Comparison of ENCODE assay signal across 13 cellular contexts in the genomic region with DNA sequence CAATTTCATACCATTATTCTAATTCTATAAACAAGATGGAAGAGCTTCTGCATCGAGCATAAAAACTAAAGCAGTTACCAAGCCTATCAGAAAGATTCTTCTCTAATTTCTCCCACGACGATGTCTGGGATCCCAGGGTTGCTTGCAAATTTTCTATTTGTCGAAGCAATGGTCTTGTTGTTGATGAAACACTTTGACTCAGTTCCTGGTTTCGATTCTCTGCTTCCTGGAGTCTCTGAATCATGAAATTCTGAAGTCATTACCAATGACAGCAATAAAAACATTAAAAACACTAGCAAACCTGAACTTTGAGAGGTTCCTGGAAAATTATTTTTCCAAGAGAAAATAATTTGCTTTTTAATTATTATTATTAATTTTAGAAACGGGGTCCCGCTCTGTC. TPM values are rescaled to one million over a fixed set of nuclear protein-coding genes. Genes with fewer than 3 reads are reported as not detected.
DNase-seq lines count a peak whose midpoint lies in the region; ATAC-seq, FAIRE-seq and TF ChIP-seq lines count a peak whose summit lies in the region.
"Had no signal": no experiment of that assay in that cellular context is flagged by ENCODE, and none has a peak within 500 bp of the region (broad histone marks: within the 10 kb centered on the region; RNA-seq: fewer than 3 reads in every experiment).

No MANE protein-coding gene starts in this region.

- CTCF ChIA-PET in endothelial cell of umbilical vein (lab: Charles Lee), result no interaction called here

- peak; percentile 55 for FAIRE-seq in endothelial cell of umbilical vein (lab: Jason Lieb, UNC)

- no peaks in the 10 kb centered on the region for H4K20me1 ChIP-seq in endothelial cell of umbilical vein (replicated peaks; ENCODE audit: control insufficient read depth, extremely low read depth, insufficient read depth, low read length)

- H2AFZ ChIP-seq in endothelial cell of umbilical vein (ENCODE audit: low read depth, low read length), result no peak overlapping the region

- H3K4me3 ChIP-seq in RWPE2 (ENCODE audit: severe bottlenecking) (no peak overlapping the region), endothelial cell of umbilical vein (replicated peaks in 1 of 3; ENCODE audit: insufficient read depth in 1 of 3, low read depth in 1 of 3, low read length in 3 of 3) (peak overlapping the region in 1 of 3 experiments; percentile 33), skeletal muscle satellite cell (ENCODE audit: low read length) (no peak overlapping the region)
- H3K4me3 ChIP-seq: adrenal gland, SJCRH30, tibial artery had no signal

- peak overlapping the region; percentile 82 for H3K27ac Mint-ChIP-seq in activated T-cell treated with anti-CD3 and anti-CD28 coated beads, Interleukin-2, amount 50 U/mL, for 24 hours
- no peak overlapping the region for H3K27ac Mint-ChIP-seq in effector memory CD8-positive, alpha-beta T cell
- no peak overlapping the region for H3K27ac Mint-ChIP-seq in mesothelial cell of epicardium

- peaks cover 83% of the 10 kb centered on the region for H3K36me3 Mint-ChIP-seq in activated T-cell treated with anti-CD3 and anti-CD28 coated beads, Interleukin-2, amount 50 U/mL, for 24 hours (ENCODE audit: low read depth)
- peaks cover 85% of the 10 kb centered on the region for H3K36me3 Mint-ChIP-seq in effector memory CD8-positive, alpha-beta T cell (ENCODE audit: insufficient read depth)
- peaks cover 47% of the 10 kb centered on the region for H3K36me3 Mint-ChIP-seq in mesothelial cell of epicardium

- no peak overlapping the region for H3K4me3 Mint-ChIP-seq in activated T-cell treated with anti-CD3 and anti-CD28 coated beads, Interleukin-2, amount 50 U/mL, for 24 hours
- H3K4me3 Mint-ChIP-seq in effector memory CD8-positive, alpha-beta T cell, result no peak overlapping the region
- H3K4me3 Mint-ChIP-seq in mesothelial cell of epicardium, result no peak overlapping the region

- peaks cover 7% of the 10 kb centered on the region for H3K79me2 ChIP-seq in endothelial cell of umbilical vein (ENCODE audit: control insufficient read depth, insufficient read depth, low read length)

- intact Hi-C loops in endothelial cell of umbilical vein (cut with micrococcal nuclease), result loop anchor here (1.0 to 2.0 kb wide), 3 partner anchors 19 to 49 kb away; partner anchors contain the start of genes EOGT and TMF1

- peaks cover 23% of the 10 kb centered on the region for H3K4me1 Mint-ChIP-seq in activated T-cell treated with anti-CD3 and anti-CD28 coated beads, Interleukin-2, amount 50 U/mL, for 24 hours (ENCODE audit: low read depth)
- peaks cover 0 to 10% of the 10 kb centered on the region in 2 donors for H3K4me1 Mint-ChIP-seq in effector memory CD8-positive, alpha-beta T cell (ENCODE audit: low read depth in 2 of 2)
- no peaks in the 10 kb centered on the region for H3K4me1 Mint-ChIP-seq in mesothelial cell of epicardium

- H3K27me3 ChIP-seq in RWPE2 (ENCODE audit: insufficient read depth, poor library complexity, severe bottlenecking) (no peaks in the 10 kb centered on the region), endothelial cell of umbilical vein (ENCODE audit: control insufficient read depth in 2 of 2, insufficient read depth in 2 of 2, low read length in 2 of 2) (no peaks in the 10 kb centered on the region), skeletal muscle satellite cell (ENCODE audit: control insufficient read depth, insufficient read depth, low read length) (no peaks in the 10 kb centered on the region)
- H3K27me3 ChIP-seq: adrenal gland, SJCRH30, tibial artery had no signal

- TF ChIP-seq CTCF in RWPE2 (IDR thresholded peaks at IDR 0.05; ENCODE audit: poor library complexity, severe bottlenecking) (no peak), endothelial cell of umbilical vein (IDR thresholded peaks at IDR 0.05; ENCODE audit: extremely low read depth in 1 of 2, insufficient read depth in 1 of 2, low read depth in 1 of 2, low read length in 2 of 2) (no peak), mesothelial cell of epicardium (IDR thresholded peaks at IDR 0.05; ENCODE audit: unreplicated experiment) (no peak)

- H3K9ac ChIP-seq in endothelial cell of umbilical vein (replicated peaks; ENCODE audit: extremely low read depth, insufficient read depth, low read length) (peak overlapping the region; percentile 71), skeletal muscle satellite cell (ENCODE audit: low read depth, low read length) (peak overlapping the region; percentile 10)

- H3K27ac ChIP-seq in RWPE2 (ENCODE audit: poor library complexity, severe bottlenecking), result peak overlapping the region; percentile 89
- peak overlapping the region; percentile 96 for H3K27ac ChIP-seq in endothelial cell of umbilical vein (ENCODE audit: insufficient read depth, low read depth, low read length)
- H3K27ac ChIP-seq: adrenal gland, SJCRH30, tibial artery had no signal

- H3K27me3 Mint-ChIP-seq in activated T-cell treated with anti-CD3 and anti-CD28 coated beads, Interleukin-2, amount 50 U/mL, for 24 hours, result no peaks in the 10 kb centered on the region
- no peaks in the 10 kb centered on the region for H3K27me3 Mint-ChIP-seq in effector memory CD8-positive, alpha-beta T cell
- no peaks in the 10 kb centered on the region for H3K27me3 Mint-ChIP-seq in mesothelial cell of epicardium (ENCODE audit: low read depth)

- H3K9me3 ChIP-seq in RWPE2 (ENCODE audit: severe bottlenecking) (no peaks in the 10 kb centered on the region), endothelial cell of umbilical vein (replicated peaks; ENCODE audit: control insufficient read depth, insufficient read depth, low read length) (no peaks in the 10 kb centered on the region), skeletal muscle satellite cell (replicated peaks; ENCODE audit: low read length) (no peaks in the 10 kb centered on the region)
- H3K9me3 ChIP-seq: adrenal gland, SJCRH30, tibial artery had no signal

- H3K4me2 ChIP-seq in endothelial cell of umbilical vein (ENCODE audit: insufficient read depth, low read length) (peak overlapping the region; percentile 84), skeletal muscle satellite cell (ENCODE audit: low read length) (peak overlapping the region; percentile 48)

- peaks cover 33% of the 10 kb centered on the region for H3K4me1 ChIP-seq in RWPE2 (ENCODE audit: insufficient read depth, poor library complexity, severe bottlenecking)
- H3K4me1 ChIP-seq in endothelial cell of umbilical vein (ENCODE audit: control insufficient read depth, extremely low read depth, insufficient read depth, low read length), result peaks cover 25% of the 10 kb centered on the region
- peaks cover 34% of the 10 kb centered on the region for H3K4me1 ChIP-seq in skeletal muscle satellite cell (ENCODE audit: control insufficient read depth, insufficient read depth, low read length)
- H3K4me1 ChIP-seq: adrenal gland, SJCRH30, tibial artery had no signal

- no TSS peak for BruUV-seq in endothelial cell of umbilical vein (replicated peaks; lab: Mats Ljungman, UMichigan)

- H3K9me1 ChIP-seq in endothelial cell of umbilical vein (replicated peaks; ENCODE audit: control insufficient read depth, extremely low read depth, insufficient read depth, low read length), result no peaks in the 10 kb centered on the region

- peaks cover 89% of the 10 kb centered on the region for H3K36me3 ChIP-seq in RWPE2 (ENCODE audit: low read depth)
- H3K36me3 ChIP-seq in endothelial cell of umbilical vein (ENCODE audit: control insufficient read depth in 2 of 2, extremely low read depth in 1 of 2, insufficient read depth in 2 of 2, low read length in 2 of 2), result peaks cover 7 to 33% of the 10 kb centered on the region in 2 experiments
- H3K36me3 ChIP-seq in skeletal muscle satellite cell (ENCODE audit: insufficient read depth, low read length), result peaks cover 56% of the 10 kb centered on the region

- H3K9me3 Mint-ChIP-seq in activated T-cell treated with anti-CD3 and anti-CD28 coated beads, Interleukin-2, amount 50 U/mL, for 24 hours, result no peaks in the 10 kb centered on the region
- no peaks in the 10 kb centered on the region for H3K9me3 Mint-ChIP-seq in effector memory CD8-positive, alpha-beta T cell
- no peaks in the 10 kb centered on the region for H3K9me3 Mint-ChIP-seq in mesothelial cell of epicardium

- POLR2A ChIA-PET in endothelial cell of umbilical vein (lab: Charles Lee), result interaction anchor here (1.5 to 3.2 kb wide), 2 partner anchors 20 to 25 kb away, joined by 5 to 8 read pairs; partner anchors contain the start of gene EOGT

- ATAC-seq in RWPE2 (ENCODE audit: low read depth) (peak; percentile 76), HG03432 (IDR thresholded peaks at IDR 0.05; ENCODE audit: unreplicated experiment) (no peak)
- no peak for ATAC-seq in effector memory CD8-positive, alpha-beta T cell (replicated peaks)
- ATAC-seq: right cardiac atrium had no signal

- no peak for DNase-seq in activated T-cell treated with anti-CD3 and anti-CD28 coated beads, Interleukin-2, amount 50 U/mL, for 24 hours
- DNase-seq in activated T-cell treated with anti-CD3 and anti-CD28 coated beads, Interleukin-2, amount 50 U/mL, for 48 hours, result no peak
- DNase-seq in RWPE2 (ENCODE audit: low spot score) (no peak), endothelial cell of umbilical vein (ENCODE audit: low read depth, low spot score) (peak; percentile 94), mesothelial cell of epicardium (ENCODE audit: low spot score in 2 of 2, unreplicated experiment in 2 of 2) (no peak)
- no peak for DNase-seq in effector memory CD8-positive, alpha-beta T cell
- DNase-seq: adrenal gland, KG1, right cardiac atrium, SJCRH30, tibial artery had no signal

- dilution Hi-C loops in endothelial cell of umbilical vein (cut with MboI; ENCODE audit: extremely low pct_ligation_motif_present, low sequenced_read_pairs), result no loop called here

- TF ChIP-seq POLR2A in endothelial cell of umbilical vein (IDR thresholded peaks at IDR 0.05; ENCODE audit: low read depth, low read length), result no peak

RNA-seq across cellular contexts. Expression of gene TMF1, which starts 18.7 kb away (rescaled TPM):
- total RNA-seq in endothelial cell of umbilical vein (32.3 and 32.7 TPM in 2 replicates), mesothelial cell of epicardium (39.4 to 41.3 TPM (median 39.4 TPM) in 3 replicates)
- 2.5 and 3.7 TPM in 2 replicates for polyA plus RNA-seq in endothelial cell of umbilical vein
- 6.2 and 12.1 TPM in 2 replicates for polyA plus RNA-seq in endothelial cell of umbilical vein (2011; cell fraction: cytosol; rRNA removed)
- polyA plus RNA-seq in endothelial cell of umbilical vein (2011; cell fraction: nucleus; rRNA removed), result 14.6 and 15.1 TPM in 2 replicates
- 19.0 and 22.9 TPM in 2 replicates for polyA plus RNA-seq in endothelial cell of umbilical vein (2012)
- polyA minus RNA-seq in endothelial cell of umbilical vein, result 30.1 and 43.0 TPM in 2 replicates
- 11.9 TPM for polyA minus RNA-seq in endothelial cell of umbilical vein (2011; cell fraction: cytosol; rRNA and poly(A)+ RNA removed)
- polyA minus RNA-seq in endothelial cell of umbilical vein (2011; cell fraction: nucleus; rRNA and poly(A)+ RNA removed), result 31.1 and 41.4 TPM in 2 replicates
- 28.8 and 32.2 TPM in 2 replicates for total RNA-seq in skeletal muscle satellite cell (2012; rRNA removed)

RNA-seq across cellular contexts. Expression of gene EOGT, which starts 20.0 kb away (rescaled TPM):
- total RNA-seq in endothelial cell of umbilical vein (99.4 and 103 TPM in 2 replicates), mesothelial cell of epicardium (8.0 to 9.6 TPM (median 8.9 TPM) in 3 replicates)
- polyA plus RNA-seq in endothelial cell of umbilical vein, result 31.4 and 35.6 TPM in 2 replicates
- polyA plus RNA-seq in endothelial cell of umbilical vein (2011; cell fraction: cytosol; rRNA removed), result 34.3 and 35.6 TPM in 2 replicates
- 65.5 and 78.1 TPM in 2 replicates for polyA plus RNA-seq in endothelial cell of umbilical vein (2011; cell fraction: nucleus; rRNA removed)
- 62.0 and 80.8 TPM in 2 replicates for polyA plus RNA-seq in endothelial cell of umbilical vein (2012)
- polyA minus RNA-seq in endothelial cell of umbilical vein, result 98.8 and 103 TPM in 2 replicates
- polyA minus RNA-seq in endothelial cell of umbilical vein (2011; cell fraction: cytosol; rRNA and poly(A)+ RNA removed), result 5.0 TPM
- polyA minus RNA-seq in endothelial cell of umbilical vein (2011; cell fraction: nucleus; rRNA and poly(A)+ RNA removed), result 163 and 168 TPM in 2 replicates
- 21.3 and 22.5 TPM in 2 replicates for total RNA-seq in skeletal muscle satellite cell (2012; rRNA removed)

RNA-seq across cellular contexts. Expression of gene UBA3, which starts 46.7 kb away (rescaled TPM):
- 81.6 and 84.6 TPM in 2 replicates for total RNA-seq in endothelial cell of umbilical vein
- 30.9 and 39.4 TPM in 2 replicates for polyA plus RNA-seq in endothelial cell of umbilical vein
- polyA plus RNA-seq in endothelial cell of umbilical vein (2011; cell fraction: cytosol; rRNA removed), result 52.4 and 54.6 TPM in 2 replicates
- polyA plus RNA-seq in endothelial cell of umbilical vein (2011; cell fraction: nucleus; rRNA removed), result 113 and 114 TPM in 2 replicates
- polyA plus RNA-seq in endothelial cell of umbilical vein (2012), result 40.4 and 79.9 TPM in 2 replicates
- 52.9 and 69.9 TPM in 2 replicates for polyA minus RNA-seq in endothelial cell of umbilical vein
- polyA minus RNA-seq in endothelial cell of umbilical vein (2011; cell fraction: cytosol; rRNA and poly(A)+ RNA removed), result 16.2 TPM
- 44.4 and 49.2 TPM in 2 replicates for polyA minus RNA-seq in endothelial cell of umbilical vein (2011; cell fraction: nucleus; rRNA and poly(A)+ RNA removed)
- 44.1 and 56.8 TPM in 2 replicates for total RNA-seq in skeletal muscle satellite cell (2012; rRNA removed)
- 62.1 to 70.8 TPM (median 67.7 TPM) in 3 replicates for total RNA-seq in mesothelial cell of epicardium

RNA-seq across cellular contexts. Expression of gene ARL6IP5, which starts 51.3 kb away (rescaled TPM):
- 111 and 116 TPM in 2 replicates for total RNA-seq in endothelial cell of umbilical vein
- 96.9 and 129 TPM in 2 replicates for polyA plus RNA-seq in endothelial cell of umbilical vein
- polyA plus RNA-seq in endothelial cell of umbilical vein (2011; cell fraction: cytosol; rRNA removed), result 96.6 and 110 TPM in 2 replicates
- 37.5 and 46.6 TPM in 2 replicates for polyA plus RNA-seq in endothelial cell of umbilical vein (2011; cell fraction: nucleus; rRNA removed)
- 117 and 149 TPM in 2 replicates for polyA plus RNA-seq in endothelial cell of umbilical vein (2012)
- 181 and 225 TPM in 2 replicates for polyA minus RNA-seq in endothelial cell of umbilical vein
- polyA minus RNA-seq in endothelial cell of umbilical vein (2011; cell fraction: cytosol; rRNA and poly(A)+ RNA removed), result 26.9 TPM
- polyA minus RNA-seq in endothelial cell of umbilical vein (2011; cell fraction: nucleus; rRNA and poly(A)+ RNA removed), result 22.4 and 29.2 TPM in 2 replicates
- 69.2 and 73.0 TPM in 2 replicates for total RNA-seq in skeletal muscle satellite cell (2012; rRNA removed)
- total RNA-seq in mesothelial cell of epicardium, result 45.6 to 48.9 TPM (median 46.5 TPM) in 3 replicates
